ENCODE assay signal across 8 cellular contexts in the genomic region with DNA sequence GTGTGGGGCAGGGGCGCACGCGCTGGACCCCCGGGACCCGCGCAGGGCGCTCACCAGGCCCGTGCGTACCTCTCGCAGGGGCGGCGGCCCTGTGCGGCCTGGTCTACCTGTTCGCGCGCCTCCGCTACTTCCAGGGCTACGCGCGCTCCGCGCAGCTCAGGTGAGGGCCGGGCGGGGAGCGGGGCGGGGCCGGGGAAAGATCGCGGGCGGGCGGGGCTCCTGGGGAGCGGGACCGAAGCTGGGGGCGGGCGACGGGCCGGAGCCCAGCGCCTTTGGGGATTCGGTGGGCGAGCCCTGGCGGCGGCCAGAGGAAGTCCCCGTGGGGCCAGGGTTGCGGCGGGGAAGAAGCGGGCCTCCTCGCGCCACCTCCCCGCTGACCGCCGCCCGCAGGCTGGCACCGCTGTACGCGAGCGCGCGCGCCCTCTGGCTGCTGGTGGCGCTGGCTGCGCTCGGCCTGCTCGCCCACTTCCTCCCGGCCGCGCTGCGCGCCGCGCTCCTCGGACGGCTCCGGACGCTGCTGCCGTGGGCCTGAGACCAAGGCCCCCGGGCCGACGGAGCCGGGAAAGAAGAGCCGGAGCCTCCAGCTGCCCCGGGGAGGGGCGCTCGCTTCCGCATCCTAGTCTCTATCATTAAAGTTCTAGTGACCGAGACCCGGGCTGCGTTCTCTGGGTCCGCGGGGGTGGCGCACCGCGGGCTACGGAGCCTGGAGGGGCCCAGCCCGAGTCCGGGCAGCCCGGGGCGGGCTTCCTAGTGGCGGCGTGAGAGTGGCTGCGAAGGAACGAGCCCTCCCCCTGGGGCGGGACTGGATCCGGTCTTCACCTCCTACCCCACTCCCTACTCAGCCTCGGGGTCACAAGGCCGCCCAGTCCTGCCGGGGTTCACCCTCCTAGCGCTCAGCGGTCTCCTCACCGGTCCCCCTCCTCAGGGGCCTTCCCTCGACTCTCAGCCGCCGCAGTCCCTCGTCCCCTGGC. TPM values are rescaled to one million over a fixed set of nuclear protein-coding genes. Genes with fewer than 3 reads are reported as not detected.
DNase-seq lines count a peak whose midpoint lies in the region; ATAC-seq and TF ChIP-seq lines count a peak whose summit lies in the region.

No MANE protein-coding gene starts in this region.

- peak overlapping the region; percentile 67 for H3K4me3 ChIP-seq in effector memory CD4-positive, alpha-beta T cell (ENCODE audit: insufficient read depth, low read depth, low read length, poor library complexity, severe bottlenecking)

- H3K27ac ChIP-seq in CD4-positive, alpha-beta T cell (ENCODE audit: low read depth, low read length) = peak overlapping the region; percentile 13
- H3K27ac ChIP-seq in effector memory CD4-positive, alpha-beta T cell (ENCODE audit: insufficient read depth, low read length, poor library complexity, severe bottlenecking) = peak overlapping the region; percentile 60

- peak; percentile 74 for TF ChIP-seq CTCF in CD4-positive, alpha-beta T cell (IDR thresholded peaks at IDR 0.05)

- peaks cover 23% of the 10 kb centered on the region for H3K36me3 ChIP-seq in effector memory CD4-positive, alpha-beta T cell (ENCODE audit: control insufficient read depth, insufficient read depth, low read length)

- H3K27me3 Mint-ChIP-seq in CD4-positive, alpha-beta T cell = no peaks in the 10 kb centered on the region
- H3K27me3 Mint-ChIP-seq in activated CD4-positive, alpha-beta memory T cell treated with anti-CD3 and anti-CD28 coated beads for 36 hours = no peaks in the 10 kb centered on the region

- H3K4me3 Mint-ChIP-seq in CD4-positive, alpha-beta T cell = peak overlapping the region; percentile 83
- H3K4me3 Mint-ChIP-seq in activated CD4-positive, alpha-beta memory T cell treated with anti-CD3 and anti-CD28 coated beads for 36 hours = peak overlapping the region; percentile 39

- intact Hi-C loops in CD4-positive, alpha-beta T cell (cut with DNase I, micrococcal nuclease) = loop anchor here (2.0 kb wide), 3 partner anchors 33 to 137 kb away; a partner anchor contains a TSS
- intact Hi-C loops in activated CD4-positive, alpha-beta memory T cell treated with anti-CD3 and anti-CD28 coated beads for 36 hours (cut with micrococcal nuclease) = loop anchor here (1.0 to 10.0 kb wide), 3 partner anchors 33 to 241 kb away; a partner anchor contains a TSS

- peak overlapping the region; percentile 44 for H3K27ac Mint-ChIP-seq in CD4-positive, alpha-beta T cell
- peak overlapping the region; percentile 30 for H3K27ac Mint-ChIP-seq in activated CD4-positive, alpha-beta memory T cell treated with anti-CD3 and anti-CD28 coated beads for 36 hours

- peak; percentile 53 to 72 (median 63) for DNase-seq in CD4-positive, alpha-beta T cell
- DNase-seq in NCI-H526 treated with DMSO at 0.1 percent for 48 hours (lab: John Stamatoyannopoulos, UW) (peak; percentile 60), lung microvascular endothelial cell (ENCODE audit: low read depth in 2 of 2) (peak; percentile 86)
- DNase-seq in activated CD4-positive, alpha-beta memory T cell treated with anti-CD3 and anti-CD28 coated beads for 36 hours = peak; percentile 81
- DNase-seq in effector memory CD4-positive, alpha-beta T cell = peak; percentile 52 to 61 (median 58)
- peak; percentile 52 for DNase-seq in stimulated activated CD8-positive, alpha-beta memory T cell treated with anti-CD3 and anti-CD28 coated beads, Interleukin-4, amount 100 ng/mL, for 24 hours (ENCODE audit: low read depth)

- ATAC-seq in CD4-positive, alpha-beta T cell (ENCODE audit: poor library complexity) = peak; percentile 70
- ATAC-seq in GM19043 (IDR thresholded peaks at IDR 0.05; ENCODE audit: low read depth, unreplicated experiment) = peak; percentile 65
- peak; percentile 68 for ATAC-seq in HG03159 (IDR thresholded peaks at IDR 0.05; ENCODE audit: unreplicated experiment)

- H3K9me3 ChIP-seq in CD4-positive, alpha-beta T cell (ENCODE audit: control insufficient read depth, low read length) = no peaks in the 10 kb centered on the region
- no peaks in the 10 kb centered on the region for H3K9me3 ChIP-seq in effector memory CD4-positive, alpha-beta T cell (ENCODE audit: control insufficient read depth, low read length)

- no peaks in the 10 kb centered on the region for H3K27me3 ChIP-seq in CD4-positive, alpha-beta T cell (ENCODE audit: control insufficient read depth, insufficient read depth, low read length)
- H3K27me3 ChIP-seq in effector memory CD4-positive, alpha-beta T cell (replicated peaks; ENCODE audit: control insufficient read depth, insufficient read depth, low read length, poor library complexity, severe bottlenecking) = no peaks in the 10 kb centered on the region

- POLR2A ChIA-PET in CD4-positive, alpha-beta T cell (lab: Charles Lee) = interaction anchor here (1.0 to 4.6 kb wide), 7 partner anchors 10 to 173 kb away, joined by 3 to 23 read pairs (median 10); a partner anchor contains a TSS
- POLR2A ChIA-PET in activated CD4-positive, alpha-beta memory T cell treated with anti-CD3 and anti-CD28 coated beads for 36 hours (lab: Charles Lee) = interaction anchor here (0.6 to 1.7 kb wide), 3 partner anchors 24 to 119 kb away, joined by 3 to 6 read pairs (median 6); a partner anchor contains a TSS

- H3K4me1 Mint-ChIP-seq in CD4-positive, alpha-beta T cell (ENCODE audit: low read depth) = peaks cover 40% of the 10 kb centered on the region
- peaks cover 25% of the 10 kb centered on the region for H3K4me1 Mint-ChIP-seq in activated CD4-positive, alpha-beta memory T cell treated with anti-CD3 and anti-CD28 coated beads for 36 hours (ENCODE audit: low read depth)

- CTCF ChIA-PET in CD4-positive, alpha-beta T cell (lab: Charles Lee) = interaction anchor here (0.6 to 3.2 kb wide), 8 partner anchors 24 to 117 kb away, joined by 3 to 22 read pairs (median 4); a partner anchor contains a TSS
- CTCF ChIA-PET in activated CD4-positive, alpha-beta memory T cell treated with anti-CD3 and anti-CD28 coated beads for 36 hours (lab: Charles Lee) = interaction anchor here (0.6 to 5.2 kb wide), 11 partner anchors 10 to 116 kb away, joined by 3 to 46 read pairs (median 3); a partner anchor contains a TSS

- H3K9me3 Mint-ChIP-seq in CD4-positive, alpha-beta T cell = no peaks in the 10 kb centered on the region
- no peaks in the 10 kb centered on the region for H3K9me3 Mint-ChIP-seq in activated CD4-positive, alpha-beta memory T cell treated with anti-CD3 and anti-CD28 coated beads for 36 hours

- peaks cover 19% of the 10 kb centered on the region for H3K36me3 Mint-ChIP-seq in CD4-positive, alpha-beta T cell (ENCODE audit: low read depth)
- peaks cover 18% of the 10 kb centered on the region for H3K36me3 Mint-ChIP-seq in activated CD4-positive, alpha-beta memory T cell treated with anti-CD3 and anti-CD28 coated beads for 36 hours

- H3K4me1 ChIP-seq in effector memory CD4-positive, alpha-beta T cell (ENCODE audit: control insufficient read depth, insufficient read depth, low read length, poor library complexity, severe bottlenecking) = peaks cover 29% of the 10 kb centered on the region

RNA-seq across cellular contexts. Expression of a gene that starts 2.4 kb away (rescaled TPM):
- 1 to 10 TPM; 3.6 to 4.2 TPM for total RNA-seq in CD4-positive, alpha-beta T cell
- 1 to 10 TPM in 1 of 2 experiments, under 1 TPM in 1; 0.48 to 1.1 TPM for total RNA-seq in activated CD4-positive, alpha-beta memory T cell treated with anti-CD3 and anti-CD28 coated beads for 36 hours
- total RNA-seq in lung microvascular endothelial cell = 0.44 and 0.79 TPM in 2 replicates

RNA-seq across cellular contexts. Expression of a gene that starts 10.5 kb away (rescaled TPM):
- 100 to 1,000 TPM; 141 to 145 TPM for total RNA-seq in CD4-positive, alpha-beta T cell
- total RNA-seq in activated CD4-positive, alpha-beta memory T cell treated with anti-CD3 and anti-CD28 coated beads for 36 hours = 10 to 100 TPM; 95.8 to 96.8 TPM
- 104 and 132 TPM in 2 replicates for total RNA-seq in lung microvascular endothelial cell

RNA-seq across cellular contexts. Expression of a gene that starts 24.6 kb away (rescaled TPM):
- 100 to 1,000 TPM; 260 to 267 TPM for total RNA-seq in CD4-positive, alpha-beta T cell
- 100 to 1,000 TPM; 127 to 130 TPM for total RNA-seq in activated CD4-positive, alpha-beta memory T cell treated with anti-CD3 and anti-CD28 coated beads for 36 hours
- total RNA-seq in lung microvascular endothelial cell = 407 and 548 TPM in 2 replicates

Comparison
In these comparisons a context has a peak if more than half of its experiments do, and no peak if none do; other contexts are left out.
1. Peak in every context shown above with its lines: DNase-seq, ATAC-seq, H3K4me3 ChIP-seq and H3K27ac ChIP-seq.